17 cellular contexts compared by ENCODE assay signal in the genomic region with DNA sequence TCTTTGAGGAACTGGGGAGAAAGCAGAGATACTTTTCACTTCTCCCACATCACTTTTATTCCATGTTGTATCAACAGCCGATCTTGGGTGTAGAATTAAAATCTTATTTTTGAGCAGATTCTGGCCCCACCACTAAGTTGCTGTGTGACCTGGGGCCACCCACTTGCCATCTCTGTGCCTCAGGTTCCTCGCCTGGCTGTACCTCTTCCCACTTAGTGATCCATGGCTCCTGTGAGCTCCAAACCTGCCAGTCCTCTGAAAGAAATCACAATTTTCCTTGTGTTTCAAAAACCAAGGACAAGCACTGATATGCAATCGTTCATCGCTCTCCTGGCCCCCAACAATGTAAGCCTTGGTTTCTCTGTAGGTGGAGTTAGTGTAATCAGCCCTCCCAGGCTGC.
"Had no signal": no experiment of that assay in that cellular context is flagged by ENCODE, and none has a peak within 500 bp of the region (broad histone marks: within the 10 kb centered on the region; RNA-seq: fewer than 3 reads in every experiment).

No MANE protein-coding gene starts in this region.

- ATAC-seq: natural killer cell; stimulated activated effector memory CD8-positive, alpha-beta T cell treated with anti-CD3 and anti-CD28 coated beads, Interleukin-12 subunit alpha, Interleukin-12 subunit beta, amount 100 ng/mL, for 72 hours had no signal

- H3K9ac ChIP-seq: parathyroid adenoma had no signal

- DNase-seq: dorsolateral prefrontal cortex; effector CD4-positive, alpha-beta T cell; head of caudate nucleus; natural killer cell; sigmoid colon; stimulated activated CD4-positive, alpha-beta T cell treated with anti-CD3 and anti-CD28 coated beads, Interleukin-2, amount 100 ng/mL, for 24 hours; stimulated activated CD4-positive, alpha-beta T cell treated with anti-CD3 and anti-CD28 coated beads, Interleukin-4, amount 100 ng/mL, for 24 hours; stimulated activated naive CD4-positive, alpha-beta T cell treated with Interleukin-2 at 50 U/mL for 16 hours; stomach; testis; upper lobe of left lung had no signal

- H3K4me3 Mint-ChIP-seq: memory B cell; natural killer cell; stimulated activated effector memory CD8-positive, alpha-beta T cell treated with anti-CD3 and anti-CD28 coated beads, Interleukin-12 subunit alpha, Interleukin-12 subunit beta, amount 100 ng/mL, for 72 hours had no signal

- H3K4me1 Mint-ChIP-seq: memory B cell; natural killer cell; stimulated activated effector memory CD8-positive, alpha-beta T cell treated with anti-CD3 and anti-CD28 coated beads, Interleukin-12 subunit alpha, Interleukin-12 subunit beta, amount 100 ng/mL, for 72 hours had no signal

- H3K27ac ChIP-seq: dorsolateral prefrontal cortex, parathyroid adenoma, sigmoid colon, stomach, testis, tibial artery, upper lobe of left lung had no signal

- H3K27me3 ChIP-seq: dorsolateral prefrontal cortex, sigmoid colon, stomach, testis, upper lobe of left lung had no signal

- H3K36me3 ChIP-seq: sigmoid colon, stomach, tibial artery, upper lobe of left lung had no signal

- H3K9me3 ChIP-seq: sigmoid colon, stomach, testis, tibial artery, upper lobe of left lung had no signal

- H3K36me3 Mint-ChIP-seq: memory B cell; natural killer cell; stimulated activated effector memory CD8-positive, alpha-beta T cell treated with anti-CD3 and anti-CD28 coated beads, Interleukin-12 subunit alpha, Interleukin-12 subunit beta, amount 100 ng/mL, for 72 hours had no signal

- H3K4me1 ChIP-seq: parathyroid adenoma, sigmoid colon, tibial artery, upper lobe of left lung had no signal

- H2AFZ ChIP-seq: parathyroid adenoma had no signal

- H3K9me3 Mint-ChIP-seq: memory B cell; natural killer cell; stimulated activated effector memory CD8-positive, alpha-beta T cell treated with anti-CD3 and anti-CD28 coated beads, Interleukin-12 subunit alpha, Interleukin-12 subunit beta, amount 100 ng/mL, for 72 hours had no signal

- H3K27ac Mint-ChIP-seq: memory B cell; natural killer cell; progenitor cell of endocrine pancreas; stimulated activated effector memory CD8-positive, alpha-beta T cell treated with anti-CD3 and anti-CD28 coated beads, Interleukin-12 subunit alpha, Interleukin-12 subunit beta, amount 100 ng/mL, for 72 hours had no signal

- H3K4me3 ChIP-seq: dorsolateral prefrontal cortex, lung, sigmoid colon, stomach, testis, tibial artery, upper lobe of left lung had no signal
